Comparison of ENCODE assay signal across 17 cellular contexts in the genomic region with DNA sequence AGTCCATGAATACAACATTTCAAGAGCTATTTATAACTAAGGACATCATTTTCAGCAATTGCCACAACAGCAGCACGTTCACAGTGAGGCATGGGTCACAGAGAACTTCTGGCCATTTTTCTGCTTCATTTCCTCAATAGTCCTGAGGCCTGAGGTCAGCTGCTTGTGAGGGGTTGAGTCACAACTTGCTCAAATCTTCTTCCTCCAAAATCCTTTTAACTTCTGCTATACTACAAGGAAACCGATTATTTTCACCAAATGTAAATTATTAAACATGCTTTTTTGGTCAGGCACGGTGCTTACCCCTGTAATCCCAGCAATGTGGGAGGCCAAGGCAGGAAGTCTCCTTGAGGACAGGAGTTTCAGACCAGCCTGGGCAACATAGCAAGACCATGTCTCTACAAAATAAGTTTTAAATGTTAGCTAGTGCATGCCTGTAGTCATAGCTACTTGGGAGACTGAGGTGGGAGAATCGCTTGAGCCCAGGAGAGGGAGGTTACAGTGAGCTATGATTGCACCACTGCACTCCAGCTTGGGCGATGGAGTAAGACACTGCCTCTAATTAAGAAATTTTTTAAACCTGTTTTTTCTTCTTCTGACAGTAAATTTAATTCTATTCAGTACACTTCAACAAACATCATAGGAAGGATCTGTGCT. TPM values are rescaled to one million over a fixed set of nuclear protein-coding genes. Genes with fewer than 3 reads are reported as not detected.
DNase-seq lines count a peak whose midpoint lies in the region; ATAC-seq and TF ChIP-seq lines count a peak whose summit lies in the region.
"Had no signal": no experiment of that assay in that cellular context is flagged by ENCODE, and none has a peak within 500 bp of the region (broad histone marks: within the 10 kb centered on the region; RNA-seq: fewer than 3 reads in every experiment).

No MANE protein-coding gene starts in this region.

- H3K9me2 ChIP-seq in GM23248 (ENCODE audit: insufficient read depth), result no peaks in the 10 kb centered on the region

- H3K27me3 ChIP-seq in GM23248 (replicated peaks; ENCODE audit: insufficient read depth) (peaks cover 31% of the 10 kb centered on the region), neutrophil (no peaks in the 10 kb centered on the region)
- H3K27me3 ChIP-seq in CD8-positive, alpha-beta T cell (ENCODE audit: insufficient read depth, low read length), result no peaks in the 10 kb centered on the region
- H3K27me3 ChIP-seq: Peyer's patch had no signal

- no peaks in the 10 kb centered on the region for H3K4me1 Mint-ChIP-seq in CD8-positive, alpha-beta T cell (ENCODE audit: low read depth)
- H3K4me1 Mint-ChIP-seq: natural killer cell had no signal

- no peaks in the 10 kb centered on the region for H3K79me2 ChIP-seq in GM23248 (ENCODE audit: insufficient read depth)

- H3K9me3 ChIP-seq in GM23248 (ENCODE audit: low read depth) (no peaks in the 10 kb centered on the region), neutrophil (no peaks in the 10 kb centered on the region)
- H3K9me3 ChIP-seq in CD8-positive, alpha-beta T cell (ENCODE audit: low read length), result no peaks in the 10 kb centered on the region
- H3K9me3 ChIP-seq: Peyer's patch had no signal

- H4K20me1 ChIP-seq in GM23248 (ENCODE audit: insufficient read depth), result no peaks in the 10 kb centered on the region

- no peaks in the 10 kb centered on the region for H3K4me1 ChIP-seq in GM23248 (ENCODE audit: insufficient read depth)
- peaks cover 14 to 15% of the 10 kb centered on the region in 2 experiments for H3K4me1 ChIP-seq in neutrophil (ENCODE audit: control insufficient read depth in 1 of 2, insufficient read depth in 1 of 2, low read depth in 1 of 2, low read length in 1 of 2)
- H3K4me1 ChIP-seq in CD8-positive, alpha-beta T cell (ENCODE audit: insufficient read depth, low read length), result no peaks in the 10 kb centered on the region
- H3K4me1 ChIP-seq: Peyer's patch had no signal

- no peak overlapping the region for H3K4me3 ChIP-seq in GM23248
- no peak overlapping the region for H3K4me3 ChIP-seq in fibroblast of mammary gland (ENCODE audit: control insufficient read depth, low read depth, low read length)
- no peak overlapping the region for H3K4me3 ChIP-seq in neutrophil (ENCODE audit: low read depth in 1 of 2, low read length in 1 of 2)
- H3K4me3 ChIP-seq in CD8-positive, alpha-beta T cell (ENCODE audit: low read depth, low read length), result no peak overlapping the region
- H3K4me3 ChIP-seq: Peyer's patch had no signal

- H3K27ac ChIP-seq in GM23248, result no peak overlapping the region
- H3K27ac ChIP-seq in neutrophil, result peak overlapping the region; percentile 10
- no peak overlapping the region for H3K27ac ChIP-seq in CD8-positive, alpha-beta T cell (ENCODE audit: low read depth, low read length)
- H3K27ac ChIP-seq: Peyer's patch had no signal

- no peak for TF ChIP-seq CTCF in fibroblast of mammary gland (conservative IDR thresholded peaks at IDR 0.05; ENCODE audit: control insufficient read depth, insufficient read depth, low read depth, low read length)
- no peak for TF ChIP-seq CTCF in neutrophil (IDR thresholded peaks at IDR 0.05)
- TF ChIP-seq CTCF in CD8-positive, alpha-beta T cell (IDR thresholded peaks at IDR 0.05), result no peak

- peaks cover 8% of the 10 kb centered on the region for H3K27me3 Mint-ChIP-seq in CD8-positive, alpha-beta T cell (ENCODE audit: low read depth)

- H3F3A ChIP-seq in GM23248 (ENCODE audit: insufficient read depth), result no peaks in the 10 kb centered on the region

- H3K9ac ChIP-seq in GM23248, result no peak overlapping the region

- WGBS in GM23248 (ENCODE audit: low coverage in 1 of 2, low lambda C conversion rate in 2 of 2, missing lambda C conversion rate in 2 of 2), 2 experiments, result 74 to 75% methylated on average over 5 of the region's 5 CpGs

- no peak overlapping the region for H2AFZ ChIP-seq in GM23248

- in situ Hi-C loops in GM23248 (cut with MboI), result no loop called here

- intact Hi-C loops in CD8-positive, alpha-beta T cell (cut with DNase I, micrococcal nuclease), result no loop called here

- no peak overlapping the region for H3K27ac Mint-ChIP-seq in CD8-positive, alpha-beta T cell
- H3K27ac Mint-ChIP-seq: activated CD8-positive, alpha-beta T cell treated with anti-CD3 and anti-CD28 coated beads, Interleukin-2, amount 10 ng/mL, durations not matched to agents 7 days and 5 days; natural killer cell had no signal

- ATAC-seq in GM19023 (IDR thresholded peaks at IDR 0.05; ENCODE audit: unreplicated experiment), result no peak
- ATAC-seq in CD8-positive, alpha-beta T cell, result no peak
- ATAC-seq: activated CD8-positive, alpha-beta T cell treated with anti-CD3 and anti-CD28 coated beads, Interleukin-2, amount 10 ng/mL, durations not matched to agents 7 days and 5 days; natural killer cell had no signal

- no peaks in the 10 kb centered on the region for H3K36me3 ChIP-seq in GM23248 (ENCODE audit: low read depth)
- no peaks in the 10 kb centered on the region for H3K36me3 ChIP-seq in neutrophil
- no peaks in the 10 kb centered on the region for H3K36me3 ChIP-seq in CD8-positive, alpha-beta T cell (ENCODE audit: insufficient read depth, low read length)
- H3K36me3 ChIP-seq: Peyer's patch had no signal

- CTCF ChIA-PET in CD8-positive, alpha-beta T cell (lab: Charles Lee), result no interaction called here

- DNase-seq in GM23248 (peak; percentile 17), NOMO-1 (lab: John Stamatoyannopoulos, UW; ENCODE audit: unreplicated experiment in 2 of 2) (peak; percentile 33 to 62), fibroblast of mammary gland (ENCODE audit: low read depth) (peak; percentile 24)
- no peak for DNase-seq in central memory CD4-positive, alpha-beta T cell
- no peak for DNase-seq in activated T-cell treated with anti-CD3 and anti-CD28 coated beads, Interleukin-2, amount 50 U/mL, for 1 hour
- no peak for DNase-seq in CD8-positive, alpha-beta T cell
- DNase-seq: activated CD8-positive, alpha-beta T cell treated with anti-CD3 and anti-CD28 coated beads, Interleukin-2, amount 10 ng/mL, durations not matched to agents 7 days and 5 days; DMS53; effector CD8-positive, alpha-beta T cell; natural killer cell; NCI-H2081; Peyer's patch; posterior cingulate gyrus; stimulated activated naive CD4-positive, alpha-beta T cell treated with Interleukin-2 at 50 U/mL for 16 hours had no signal

- no peak overlapping the region for H3K4me2 ChIP-seq in GM23248 (ENCODE audit: unreplicated experiment)

- no peak overlapping the region for H3K4me3 Mint-ChIP-seq in CD8-positive, alpha-beta T cell
- H3K4me3 Mint-ChIP-seq: activated CD8-positive, alpha-beta T cell treated with anti-CD3 and anti-CD28 coated beads, Interleukin-2, amount 10 ng/mL, durations not matched to agents 7 days and 5 days; natural killer cell had no signal

- H3K36me3 Mint-ChIP-seq in CD8-positive, alpha-beta T cell, result no peaks in the 10 kb centered on the region
- H3K36me3 Mint-ChIP-seq: natural killer cell had no signal

- no peaks in the 10 kb centered on the region for H3K9me3 Mint-ChIP-seq in CD8-positive, alpha-beta T cell
- H3K9me3 Mint-ChIP-seq: natural killer cell had no signal

- POLR2A ChIA-PET in CD8-positive, alpha-beta T cell (lab: Charles Lee), result no interaction called here

RNA-seq across cellular contexts. Expression of gene SLC16A10, which starts 11.2 kb away (rescaled TPM):
- total RNA-seq in GM23248 (2014; rRNA removed; shearing (Covaris generic)), result not detected in 2 replicates
- polyA plus RNA-seq in GM23248 (2016; fragmentation: Nextera tagmentation; extraction: Ambion mirVana), result not detected in 2 replicates
- total RNA-seq in CD8-positive, alpha-beta T cell, result 10 to 100 TPM; 15.7 to 18.5 TPM
- polyA plus RNA-seq: BJ had no signal

Comparison
In these comparisons a context has a peak if more than half of its experiments do, and no peak if none do; other contexts are left out.
1. DNase-seq: peak in GM23248 (single experiment), NOMO-1 (2 of 2) and fibroblast of mammary gland (single experiment); none in central memory CD4-positive, alpha-beta T cell (single experiment), activated T-cell treated with anti-CD3 and anti-CD28 coated beads, Interleukin-2, amount 50 U/mL, for 1 hour (single experiment) and CD8-positive, alpha-beta T cell (0 of 7).
2. RNA of gene SLC16A10, which starts 11.2 kb away (total RNA-seq): 15.7 to 18.5 TPM in CD8-positive, alpha-beta T cell; not detected in GM23248; every median in the first group is over 10 times any median in the second.